20 cellular contexts compared by ENCODE assay signal in the genomic region with DNA sequence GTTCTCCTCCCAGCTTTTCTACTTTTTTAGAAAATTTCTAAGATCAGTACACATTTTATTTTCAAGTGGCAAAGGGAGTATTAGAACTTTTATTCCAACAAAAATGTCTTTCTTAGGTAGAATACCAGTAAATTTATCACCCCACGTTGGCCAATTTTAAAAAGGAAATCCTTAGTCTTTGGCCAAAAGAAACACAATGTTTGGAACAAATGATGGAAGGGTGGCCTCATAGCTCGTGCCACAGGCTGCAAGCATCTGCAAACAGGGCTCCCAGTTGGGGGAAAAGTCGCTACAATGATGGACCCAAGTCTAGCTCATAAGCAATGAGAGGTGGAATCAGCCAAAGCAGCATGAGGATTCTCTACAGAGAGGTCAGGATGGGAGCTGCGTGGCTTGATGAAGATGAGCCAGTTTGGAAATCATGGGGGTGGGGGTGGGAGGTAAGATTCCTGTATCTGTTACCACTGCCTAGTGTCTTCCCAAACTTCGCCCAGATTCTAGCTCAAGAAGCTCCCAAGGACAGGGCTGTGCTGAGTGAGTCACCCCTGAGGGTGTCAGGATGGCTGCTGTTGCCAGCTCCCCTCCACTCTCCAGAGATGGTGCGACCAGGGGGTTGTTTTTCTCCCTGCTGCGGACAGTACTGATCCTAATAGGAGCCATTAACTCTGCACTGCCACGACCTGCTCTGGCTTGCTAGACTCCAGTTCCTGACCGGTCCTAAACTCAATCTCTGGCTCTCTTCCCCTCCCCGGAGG.
DNase-seq lines count a peak whose midpoint lies in the region; ATAC-seq and TF ChIP-seq lines count a peak whose summit lies in the region.
"Had no signal": no experiment of that assay in that cellular context is flagged by ENCODE, and none has a peak within 500 bp of the region (broad histone marks: within the 10 kb centered on the region; RNA-seq: fewer than 3 reads in every experiment).

No MANE protein-coding gene starts in this region.

- no peak overlapping the region for H3K4me3 Mint-ChIP-seq in dendritic cell treated with granulocyte-macrophage colony-stimulating factor and Interleukin-4, amounts not matched to agents 40 ng/mL and 50 ng/mL, for 4 days
- H3K4me3 Mint-ChIP-seq in neural crest cell = no peak overlapping the region
- H3K4me3 Mint-ChIP-seq: activated CD4-positive, alpha-beta T cell treated with anti-CD3 and anti-CD28 coated beads, Interleukin-2, amount 10 ng/mL, durations not matched to agents 24 days and 14 days; CD4-positive, alpha-beta memory T cell had no signal

- TF ChIP-seq EP300 in sigmoid colon (IDR thresholded peaks at IDR 0.05) = no peak

- no peaks in the 10 kb centered on the region for H3K36me3 Mint-ChIP-seq in dendritic cell treated with granulocyte-macrophage colony-stimulating factor and Interleukin-4, amounts not matched to agents 40 ng/mL and 50 ng/mL, for 4 days (ENCODE audit: low read depth)
- H3K36me3 Mint-ChIP-seq in neural crest cell (ENCODE audit: low read depth) = peaks cover 2% of the 10 kb centered on the region

- WGBS in sigmoid colon, 2 donors = 85 to 86% methylated on average over 10 of the region's 10 CpGs

- H3K36me3 ChIP-seq in MG63 = no peaks in the 10 kb centered on the region
- peaks cover 0 to 13% (median 0%) of the 10 kb centered on the region in 4 donors for H3K36me3 ChIP-seq in sigmoid colon
- H3K36me3 ChIP-seq: pancreas had no signal

- peaks cover 0 to 5% (median 0%) of the 10 kb centered on the region in 4 donors for H3K4me1 ChIP-seq in sigmoid colon
- H3K4me1 ChIP-seq: pancreas had no signal

- H3K27me3 ChIP-seq in MG63 (no peaks in the 10 kb centered on the region), sigmoid colon (no peaks in the 10 kb centered on the region)
- H3K27me3 ChIP-seq: pancreas had no signal

- TF ChIP-seq POLR2A in sigmoid colon (IDR thresholded peaks at IDR 0.05) = no peak

- H3K27ac ChIP-seq in sigmoid colon = no peak overlapping the region
- H3K27ac ChIP-seq: KMS-11, pancreas had no signal

- H3K9me3 Mint-ChIP-seq in dendritic cell treated with granulocyte-macrophage colony-stimulating factor and Interleukin-4, amounts not matched to agents 40 ng/mL and 50 ng/mL, for 4 days = no peaks in the 10 kb centered on the region
- H3K9me3 Mint-ChIP-seq in neural crest cell = no peaks in the 10 kb centered on the region
- H3K9me3 Mint-ChIP-seq: activated CD4-positive, alpha-beta T cell treated with anti-CD3 and anti-CD28 coated beads, Interleukin-2, amount 10 ng/mL, durations not matched to agents 24 days and 14 days; CD4-positive, alpha-beta memory T cell had no signal

- DNase-seq in AG08396 (ENCODE audit: low spot score) (peak; percentile 25), MG63 (peak; percentile 44), neural crest cell (ENCODE audit: low read depth, low spot score) (no peak), sigmoid colon (no peak), NCI-H748 (lab: John Stamatoyannopoulos, UW; ENCODE audit: unreplicated experiment) (no peak)
- DNase-seq in activated effector memory CD4-positive, alpha-beta T cell treated with Interleukin-2 at 50 U/mL for 16 hours = no peak
- DNase-seq: activated CD4-positive, alpha-beta T cell treated with anti-CD3 and anti-CD28 coated beads, Interleukin-2, amount 10 ng/mL, durations not matched to agents 24 days and 14 days; activated naive CD4-positive, alpha-beta T cell; anterior cingulate cortex; CD4-positive, alpha-beta memory T cell; DMS79; effector memory CD4-positive, alpha-beta T cell; NCI-H1048; NCI-H2029; pancreas; RPMI8226; stimulated activated CD4-positive, alpha-beta T cell treated with anti-CD3 and anti-CD28 coated beads, Interleukin-2, amount 100 ng/mL, for 48 hours had no signal

- peak overlapping the region; percentile 28 for H3K27ac Mint-ChIP-seq in dendritic cell treated with granulocyte-macrophage colony-stimulating factor and Interleukin-4, amounts not matched to agents 40 ng/mL and 50 ng/mL, for 4 days
- peak overlapping the region; percentile 71 for H3K27ac Mint-ChIP-seq in neural crest cell (ENCODE audit: unreplicated experiment)

- intact Hi-C loops in dendritic cell treated with granulocyte-macrophage colony-stimulating factor and Interleukin-4, amounts not matched to agents 40 ng/mL and 50 ng/mL, for 4 days (cut with micrococcal nuclease) = no loop called here
- intact Hi-C loops in sigmoid colon (cut with DNase I) = no loop called here

- peaks cover 2% of the 10 kb centered on the region for H3K27me3 Mint-ChIP-seq in dendritic cell treated with granulocyte-macrophage colony-stimulating factor and Interleukin-4, amounts not matched to agents 40 ng/mL and 50 ng/mL, for 4 days
- no peaks in the 10 kb centered on the region for H3K27me3 Mint-ChIP-seq in neural crest cell (ENCODE audit: low read depth)
- H3K27me3 Mint-ChIP-seq: activated CD4-positive, alpha-beta T cell treated with anti-CD3 and anti-CD28 coated beads, Interleukin-2, amount 10 ng/mL, durations not matched to agents 24 days and 14 days; CD4-positive, alpha-beta memory T cell had no signal

- H3K4me1 Mint-ChIP-seq in dendritic cell treated with granulocyte-macrophage colony-stimulating factor and Interleukin-4, amounts not matched to agents 40 ng/mL and 50 ng/mL, for 4 days (ENCODE audit: low read depth) = peaks cover 49% of the 10 kb centered on the region
- H3K4me1 Mint-ChIP-seq in neural crest cell = peaks cover 10% of the 10 kb centered on the region

- H3K4me3 ChIP-seq in MG63 (no peak overlapping the region), sigmoid colon (no peak overlapping the region)
- H3K4me3 ChIP-seq: pancreas had no signal

- TF ChIP-seq CTCF in neural crest cell (conservative IDR thresholded peaks at IDR 0.05) (no peak), sigmoid colon (IDR thresholded peaks at IDR 0.05) (no peak)

- ATAC-seq in GM21390 (IDR thresholded peaks at IDR 0.05; ENCODE audit: unreplicated experiment) = no peak
- ATAC-seq: pancreas had no signal

- H3K9me3 ChIP-seq in MG63 = no peaks in the 10 kb centered on the region
- no peaks in the 10 kb centered on the region for H3K9me3 ChIP-seq in sigmoid colon
- H3K9me3 ChIP-seq: pancreas had no signal

Comparison
In these comparisons a context has a peak if more than half of its experiments do, and no peak if none do; other contexts are left out.
1. DNase-seq: peak in AG08396 (single experiment) and MG63 (single experiment); none in neural crest cell (single experiment), activated effector memory CD4-positive, alpha-beta T cell treated with Interleukin-2 at 50 U/mL for 16 hours (single experiment), sigmoid colon (single experiment) and NCI-H748 (single experiment).